In genomic region chr18:39805218-39805617, GRCh38 we compare ENCODE assay signal across 27 cellular contexts.
"Had no signal": no experiment of that assay in that cellular context is flagged by ENCODE, and none has a peak within 500 bp of the region (broad histone marks: within the 10 kb centered on the region; RNA-seq: fewer than 3 reads in every experiment).

No MANE protein-coding gene starts in this region.

- H3K27me3 ChIP-seq: ascending aorta, cardiac muscle cell, Peyer's patch, SJSA1 had no signal

- DNase-seq: activated CD4-positive, alpha-beta T cell treated with anti-CD3 and anti-CD28 coated beads, Interleukin-2, amount 10 ng/mL, durations not matched to agents 24 days and 14 days; activated CD4-positive, alpha-beta T cell treated with anti-CD3 and anti-CD28 coated beads, Interleukin-2, amount 50 U/mL, for 4 hours; activated CD8-positive, alpha-beta T cell treated with anti-CD3 and anti-CD28 coated beads for 36 hours; activated effector memory CD4-positive, alpha-beta T cell treated with anti-CD3 and anti-CD28 coated beads, Interleukin-2, amount 50 U/mL, for 16 hours; activated naive CD4-positive, alpha-beta T cell treated with Interleukin-2 at 50 U/mL for 16 hours; activated naive CD8-positive, alpha-beta T cell treated with anti-CD3 and anti-CD28 coated beads, Interleukin-2, amount 10 ng/mL, durations not matched to agents 7 days and 5 days; activated T-cell treated with anti-CD3 and anti-CD28 coated beads, Interleukin-2, amount 50 U/mL, for 1 hour; activated T-cell treated with anti-CD3 and anti-CD28 coated beads, Interleukin-2, amount 50 U/mL, for 72 hours; amygdala; Karpas-422; KBM-7; NCI-H1105; NCI-H1417 treated with DMSO at 0.1 percent for 48 hours; NCI-H187 treated with DMSO at 0.1 percent for 48 hours; NCI-H2171 treated with DMSO at 0.1 percent for 48 hours; NCI-H2227 treated with DMSO at 0.1 percent for 48 hours; NCI-H446 treated with DMSO at 0.1 percent for 48 hours; NCI-H526; PC-3; Peyer's patch; RPMI8226; SHP77 treated with DMSO at 0.1 percent for 48 hours; SK-N-SH had no signal

- H3K36me3 ChIP-seq: ascending aorta, cardiac muscle cell, Peyer's patch, SJSA1 had no signal

- H3K4me1 ChIP-seq: ascending aorta, Peyer's patch, SJSA1 had no signal

- H3K27ac ChIP-seq: ascending aorta, cardiac muscle cell, Peyer's patch, SJSA1 had no signal

- H3K4me3 ChIP-seq: ascending aorta, cardiac muscle cell, Peyer's patch, SJSA1 had no signal

- H3K9me3 ChIP-seq: Peyer's patch, SK-N-SH had no signal

- ATAC-seq: activated CD8-positive, alpha-beta T cell treated with anti-CD3 and anti-CD28 coated beads for 36 hours; activated T-cell treated with anti-CD3 and anti-CD28 coated beads, Interleukin-2, amount 50 U/mL, for 72 hours; activated T-helper 17 cell treated with anti-CD3 and anti-CD28 coated beads, Interleukin-2, amount 50 U/mL, for 72 hours; PC-3 had no signal
